13 cellular contexts compared by ENCODE assay signal in the genomic region with DNA sequence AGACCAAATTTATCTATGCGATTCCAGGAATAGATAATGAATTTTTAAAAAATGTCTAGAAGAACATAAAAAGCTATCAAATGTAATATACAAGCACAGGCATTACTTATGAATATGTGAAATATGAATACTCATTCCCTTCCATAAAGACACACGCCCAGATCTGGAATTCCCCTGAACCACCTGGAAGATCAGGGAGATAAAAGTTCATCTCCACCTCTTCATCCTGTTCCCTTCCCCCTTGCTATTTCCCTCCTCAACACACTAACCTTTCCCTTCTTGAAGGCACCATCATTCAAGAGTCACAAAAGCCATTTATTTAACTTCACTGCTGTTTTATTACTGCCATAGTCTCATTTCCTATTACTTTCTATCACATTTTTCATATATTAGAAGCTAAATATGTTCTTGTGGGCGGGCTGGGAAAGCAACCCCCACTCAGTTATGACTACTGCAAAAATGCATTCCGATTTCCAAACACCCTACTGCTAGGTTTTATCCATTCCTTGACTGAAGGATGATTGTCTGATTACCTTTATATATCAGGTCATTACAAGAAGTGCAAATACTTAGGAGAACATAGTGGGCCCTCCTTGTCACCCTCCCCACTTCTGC. TPM values are rescaled to one million over a fixed set of nuclear protein-coding genes. Genes with fewer than 3 reads are reported as not detected.
DNase-seq lines count a peak whose midpoint lies in the region; ATAC-seq and TF ChIP-seq lines count a peak whose summit lies in the region.
"Had no signal": no experiment of that assay in that cellular context is flagged by ENCODE, and none has a peak within 500 bp of the region (broad histone marks: within the 10 kb centered on the region; RNA-seq: fewer than 3 reads in every experiment).

No MANE protein-coding gene starts in this region.

- no peaks in the 10 kb centered on the region for H3K27me3 ChIP-seq in SJSA1 (replicated peaks)
- no peaks in the 10 kb centered on the region for H3K27me3 ChIP-seq in foreskin keratinocyte
- H3K27me3 ChIP-seq in spleen (replicated peaks in 1 of 7): no peaks in the 10 kb centered on the region
- H3K27me3 ChIP-seq: cardiac muscle cell had no signal

- intact Hi-C loops in spleen (cut with DNase I; ENCODE audit: low total_unique reads): no loop called here

- peaks cover 2% of the 10 kb centered on the region for H3K4me1 Mint-ChIP-seq in activated naive CD4-positive, alpha-beta T cell treated with anti-CD3 and anti-CD28 coated beads, Interleukin-2, amount 10 ng/mL, durations not matched to agents 7 days and 5 days

- TF ChIP-seq CTCF in GM12865 (IDR thresholded peaks at IDR 0.05; ENCODE audit: insufficient read depth, low read depth, low read length, missing control alignments): no peak
- no peak for TF ChIP-seq CTCF in foreskin keratinocyte (conservative IDR thresholded peaks at IDR 0.05)
- no peak for TF ChIP-seq CTCF in spleen (IDR thresholded peaks at IDR 0.05 in 8 of 11, conservative IDR thresholded peaks at IDR 0.05 in 3 of 11)

- peak overlapping the region; percentile 41 for H3K4me3 ChIP-seq in GM12865 (ENCODE audit: low read depth, low read length)
- no peak overlapping the region for H3K4me3 ChIP-seq in SJSA1
- H3K4me3 ChIP-seq in spleen: no peak overlapping the region
- H3K4me3 ChIP-seq: cardiac muscle cell, HAP-1 had no signal

- DNase-seq in GM12865 (ENCODE audit: low read depth): peak; percentile 30
- DNase-seq in SJSA1 (ENCODE audit: low read depth in 1 of 2, low spot score in 2 of 2): peak in 1 of 2 experiments; percentile 27
- DNase-seq in foreskin keratinocyte: peak; percentile 92 to 97
- DNase-seq in spleen: no peak
- DNase-seq in activated naive CD4-positive, alpha-beta T cell treated with anti-CD3 and anti-CD28 coated beads, Interleukin-2, amount 10 ng/mL, durations not matched to agents 7 days and 5 days: no peak
- DNase-seq in NCI-H1694 (lab: John Stamatoyannopoulos, UW): no peak
- DNase-seq in activated CD4-positive, CD25-positive, alpha-beta regulatory T cell treated with anti-CD3 and anti-CD28 coated beads, Interleukin-2, amount 50 U/mL, for 72 hours: no peak
- no peak for DNase-seq in inferior parietal cortex (ENCODE audit: extremely low spot score)
- DNase-seq: DMS79 treated with DMSO at 0.1 percent for 48 hours, NCI-H748 treated with DMSO at 0.1 percent for 48 hours had no signal

- CTCF ChIA-PET in activated naive CD4-positive, alpha-beta T cell treated with anti-CD3 and anti-CD28 coated beads, Interleukin-2, amount 10 ng/mL, durations not matched to agents 7 days and 5 days (lab: Charles Lee): no interaction called here

- ATAC-seq in foreskin keratinocyte: peak; percentile 26

- no peaks in the 10 kb centered on the region for H3K9me3 Mint-ChIP-seq in activated naive CD4-positive, alpha-beta T cell treated with anti-CD3 and anti-CD28 coated beads, Interleukin-2, amount 10 ng/mL, durations not matched to agents 7 days and 5 days
- H3K9me3 Mint-ChIP-seq: T-helper 2 cell treated with Interferon-gamma antibody and Interleukin-4, amounts not matched to agents 5 μg/mL and 100 μg/mL, for 36 hours had no signal

- H3K36me3 ChIP-seq in SJSA1: no peaks in the 10 kb centered on the region
- H3K36me3 ChIP-seq in spleen: no peaks in the 10 kb centered on the region
- H3K36me3 ChIP-seq: cardiac muscle cell, HAP-1 had no signal

- H3K27ac ChIP-seq in SJSA1 (peak overlapping the region; percentile 36), foreskin keratinocyte (peak overlapping the region; percentile 100), spleen (peak overlapping the region in 5 of 8 donors; percentile 3 to 38 (median 23))
- H3K27ac ChIP-seq: cardiac muscle cell had no signal

- no peak for TF ChIP-seq POLR2A in spleen (IDR thresholded peaks at IDR 0.05)

- 82 to 88% (median 83%) methylated on average over 4 of the region's 4 CpGs for WGBS in spleen, 5 donors

- H3K4me3 Mint-ChIP-seq in activated naive CD4-positive, alpha-beta T cell treated with anti-CD3 and anti-CD28 coated beads, Interleukin-2, amount 10 ng/mL, durations not matched to agents 7 days and 5 days: no peak overlapping the region
- H3K4me3 Mint-ChIP-seq: T-helper 2 cell treated with Interferon-gamma antibody and Interleukin-4, amounts not matched to agents 5 μg/mL and 100 μg/mL, for 36 hours had no signal

- H3K4me1 ChIP-seq in SJSA1 (replicated peaks): peaks cover 75% of the 10 kb centered on the region
- peaks cover 64% of the 10 kb centered on the region for H3K4me1 ChIP-seq in foreskin keratinocyte
- peaks cover 8 to 52% (median 27%) of the 10 kb centered on the region in 6 donors for H3K4me1 ChIP-seq in spleen

- no peaks in the 10 kb centered on the region for H3K36me3 Mint-ChIP-seq in activated naive CD4-positive, alpha-beta T cell treated with anti-CD3 and anti-CD28 coated beads, Interleukin-2, amount 10 ng/mL, durations not matched to agents 7 days and 5 days

- no peaks in the 10 kb centered on the region for H3K9me3 ChIP-seq in SJSA1 (replicated peaks)
- no peaks in the 10 kb centered on the region for H3K9me3 ChIP-seq in spleen
- H3K9me3 ChIP-seq: HAP-1 had no signal

- peaks cover 7% of the 10 kb centered on the region for H3K27me3 Mint-ChIP-seq in activated naive CD4-positive, alpha-beta T cell treated with anti-CD3 and anti-CD28 coated beads, Interleukin-2, amount 10 ng/mL, durations not matched to agents 7 days and 5 days

- H3K27ac Mint-ChIP-seq in activated naive CD4-positive, alpha-beta T cell treated with anti-CD3 and anti-CD28 coated beads, Interleukin-2, amount 10 ng/mL, durations not matched to agents 7 days and 5 days: no peak overlapping the region
- H3K27ac Mint-ChIP-seq: T-helper 2 cell treated with Interferon-gamma antibody and Interleukin-4, amounts not matched to agents 5 μg/mL and 100 μg/mL, for 36 hours had no signal

RNA-seq across cellular contexts. Expression of a gene that starts 16.1 kb away (rescaled TPM):
- total RNA-seq in SJSA1 (2014; rRNA removed; shearing (Covaris generic)): 8.2 and 8.5 TPM in 2 replicates
- 55.8 and 65.5 TPM in 2 replicates for total RNA-seq in foreskin keratinocyte
- 8.6 and 9.3 TPM in 2 replicates for polyA plus RNA-seq in foreskin keratinocyte
- total RNA-seq in spleen: 10 to 100 TPM in 6 of 7 donors, 1 to 10 TPM in 1; 8.5 to 13.0 (median 10.8) TPM
- 1 to 10 TPM in 2 of 3 donors, under 1 TPM in 1; 0.78 to 1.9 (median 1.7) TPM for polyA plus RNA-seq in spleen

RNA-seq across cellular contexts. Expression of a gene that starts 16.4 kb away (rescaled TPM):
- total RNA-seq in SJSA1 (2014; rRNA removed; shearing (Covaris generic)): 73.2 and 80.4 TPM in 2 replicates
- total RNA-seq in foreskin keratinocyte: 88.2 and 106 TPM in 2 replicates
- polyA plus RNA-seq in foreskin keratinocyte: 37.5 and 40.4 TPM in 2 replicates
- 10 to 100 TPM; 38.6 to 64.3 (median 48.7) TPM for total RNA-seq in spleen
- 10 to 100 TPM; 17.0 to 19.8 (median 17.8) TPM for polyA plus RNA-seq in spleen

Comparison
In these comparisons a context has a peak if more than half of its experiments do, and no peak if none do; other contexts are left out.
1. DNase-seq: peak in GM12865 (single experiment) and foreskin keratinocyte (2 of 2); none in spleen (single experiment), activated naive CD4-positive, alpha-beta T cell treated with anti-CD3 and anti-CD28 coated beads, Interleukin-2, amount 10 ng/mL, durations not matched to agents 7 days and 5 days (single experiment), NCI-H1694 (single experiment), activated CD4-positive, CD25-positive, alpha-beta regulatory T cell treated with anti-CD3 and anti-CD28 coated beads, Interleukin-2, amount 50 U/mL, for 72 hours (single experiment) and inferior parietal cortex (single experiment).
2. H3K27ac ChIP-seq: peak in every context shown above with its lines; median percentile 100 in foreskin keratinocyte; 36 in SJSA1; 23 in spleen.